Comparison of ENCODE assay signal across 18 cellular contexts in the genomic region with DNA sequence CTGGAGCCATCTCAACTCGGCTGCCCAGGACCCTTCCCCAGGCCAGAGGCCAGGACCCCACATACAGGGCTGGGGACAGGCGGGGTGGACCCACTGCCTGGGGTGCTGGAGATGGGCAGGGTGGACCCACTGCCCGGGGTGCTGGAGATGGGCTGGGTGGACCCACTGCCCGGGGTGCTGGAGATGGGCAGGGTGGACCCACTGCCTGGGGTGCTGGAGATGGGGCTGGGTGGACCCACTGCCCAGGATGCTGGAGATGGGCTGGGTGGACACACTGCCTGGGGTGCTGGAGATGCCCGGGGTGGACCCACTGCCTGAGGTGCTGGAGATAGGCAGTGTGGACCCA. TPM values are rescaled to one million over a fixed set of nuclear protein-coding genes. Genes with fewer than 3 reads are reported as not detected.
A peak's percentile ranks its signal among the peaks of the same experiment; 100 is the strongest.
DNase-seq lines count a peak whose midpoint lies in the region; ATAC-seq, FAIRE-seq and TF ChIP-seq lines count a peak whose summit lies in the region.
"Had no signal": no experiment of that assay in that cellular context is flagged by ENCODE, and none has a peak within 500 bp of the region (broad histone marks: within the 10 kb centered on the region; RNA-seq: fewer than 3 reads in every experiment).

No MANE protein-coding gene starts in this region.

- in situ Hi-C loops in HepG2 (cut with HindIII; ENCODE audit: extremely low pct_ligation_motif_present, low pct_unique_long_range_greater_than_20kb): no loop called here

- no peak overlapping the region for H2BK5ac ChIP-seq in trophoblast cell (ENCODE audit: low read depth, low read length, poor library complexity)

- H2AFZ ChIP-seq in HepG2 (ENCODE audit: low read length) (no peak overlapping the region), trophoblast cell (ENCODE audit: insufficient read depth, low read length, poor library complexity) (no peak overlapping the region)
- H2AFZ ChIP-seq: GM23338 had no signal

- H4K12ac ChIP-seq in trophoblast cell (ENCODE audit: low read depth, low read length): no peak overlapping the region

- H3K79me1 ChIP-seq in trophoblast cell (ENCODE audit: low read length): no peaks in the 10 kb centered on the region

- DNase-seq in left ventricle myocardium superior (peak; percentile 5), Right ventricle myocardium inferior (ENCODE audit: missing footprints) (no peak), HepG2 (ENCODE audit: low spot score) (no peak), trophoblast cell (no peak), COR-L47 (lab: John Stamatoyannopoulos, UW) (no peak)
- DNase-seq: ACHN; C1 segment of cervical spinal cord; CD4-positive, alpha-beta T cell; DMS79; H7 had no signal

- no peak for TF ChIP-seq EP300 in HepG2 (IDR thresholded peaks at IDR 0.05; ENCODE audit: low read depth in 2 of 2, low read length in 2 of 2)
- TF ChIP-seq EP300 in HepG2 (CRISPR knock-in tag; IDR thresholded peaks at IDR 0.05; ENCODE audit: borderline replicate concordance): no peak

- no peak overlapping the region for H3K4me3 ChIP-seq in HepG2 (replicated peaks in 1 of 3; ENCODE audit: insufficient read depth in 1 of 3, low read depth in 2 of 3, low read length in 3 of 3)
- peak overlapping the region; percentile 50 for H3K4me3 ChIP-seq in trophoblast cell (ENCODE audit: low read depth, low read length)
- H3K4me3 ChIP-seq: GM12878, GM23338 had no signal

- H3K4me2 ChIP-seq in HepG2 (ENCODE audit: low read depth, low read length) (no peak overlapping the region), trophoblast cell (ENCODE audit: low read length) (no peak overlapping the region)
- H3K4me2 ChIP-seq: GM23338 had no signal

- no peaks in the 10 kb centered on the region for H4K20me1 ChIP-seq in HepG2 (ENCODE audit: insufficient read depth, low read length)

- no peak overlapping the region for H2BK12ac ChIP-seq in trophoblast cell (ENCODE audit: low read length)

- FAIRE-seq in HepG2 (lab: Jason Lieb, UNC): no peak
- FAIRE-seq: GM12878, GM18507 had no signal

- POLR2A ChIA-PET in HepG2 (lab: Yijun Ruan, JAX): no interaction called here

- no peak overlapping the region for H4K91ac ChIP-seq in trophoblast cell (ENCODE audit: low read depth, low read length)

- no CpG with 5 or more reads among the region's 5 CpGs for WGBS in HepG2 (ENCODE audit: low lambda C conversion rate)
- no CpG with 5 or more reads among the region's 5 CpGs for WGBS in trophoblast cell (ENCODE audit: extremely low coverage, insufficient coverage, insufficient read length)

- H3K9ac ChIP-seq in HepG2 (ENCODE audit: insufficient read depth, low read depth, low read length) (no peak overlapping the region), trophoblast cell (ENCODE audit: low read length) (no peak overlapping the region)

- no peak overlapping the region for H3K18ac ChIP-seq in trophoblast cell (ENCODE audit: low read length)

- CTCF ChIA-PET in HepG2 (lab: Yijun Ruan, JAX; ENCODE audit: low intra/inter-chr PET ratio, low total read pairs): no interaction called here

- H3K4me1 ChIP-seq in HepG2 (ENCODE audit: insufficient read depth, low read length): no peaks in the 10 kb centered on the region
- H3K4me1 ChIP-seq in trophoblast cell (ENCODE audit: control insufficient read depth in 1 of 2, insufficient read depth in 2 of 2, low read length in 2 of 2): no peaks in the 10 kb centered on the region

- H3K79me2 ChIP-seq in HepG2 (ENCODE audit: insufficient read depth, low read length) (no peaks in the 10 kb centered on the region), trophoblast cell (ENCODE audit: control insufficient read depth, insufficient read depth, low read length, poor library complexity) (no peaks in the 10 kb centered on the region)

- intact Hi-C loops in left ventricle myocardium superior (cut with micrococcal nuclease): no loop called here
- intact Hi-C loops in Right ventricle myocardium inferior (cut with DNase I): no loop called here
- intact Hi-C loops in HepG2 (cut with micrococcal nuclease; ENCODE audit: unreplicated experiment): no loop called here

- H3K27me3 ChIP-seq in HepG2 (ENCODE audit: control insufficient read depth in 1 of 2, insufficient read depth in 2 of 2, low read length in 2 of 2) (no peaks in the 10 kb centered on the region), trophoblast cell (ENCODE audit: insufficient read depth, low read length) (no peaks in the 10 kb centered on the region)

- H3K9me3 ChIP-seq in HepG2 (ENCODE audit: low read length) (peaks cover 26% of the 10 kb centered on the region), trophoblast cell (ENCODE audit: insufficient read depth, low read depth, low read length) (peaks cover 69% of the 10 kb centered on the region)

- no peak for TF ChIP-seq POLR2A in HepG2 (IDR thresholded peaks at IDR 0.05; ENCODE audit: insufficient read depth in 1 of 2, low read depth in 2 of 2, low read length in 2 of 2)

- no peak overlapping the region for H2AK5ac ChIP-seq in trophoblast cell (ENCODE audit: low read length)

- no peak overlapping the region for H2BK120ac ChIP-seq in trophoblast cell (ENCODE audit: insufficient read depth, low read length, poor library complexity)

- ATAC-seq in left ventricle myocardium superior (no peak), Right ventricle myocardium inferior (no peak), HepG2 (no peak), GM19397 (IDR thresholded peaks at IDR 0.05; ENCODE audit: unreplicated experiment) (no peak), GM19463 (IDR thresholded peaks at IDR 0.05; ENCODE audit: unreplicated experiment) (no peak), SK-N-SH treated with all-trans-retinoic acid at 6 μM for 48 hours (no peak)
- ATAC-seq: GM12878, GM23338 had no signal

- TF ChIP-seq CTCF in HepG2 (CRISPR knock-in tag; IDR thresholded peaks at IDR 0.05): no peak

- H3K27ac ChIP-seq in HepG2 (ENCODE audit: extremely low read length, insufficient read depth, low read length): no peak overlapping the region
- H3K27ac ChIP-seq in trophoblast cell (ENCODE audit: low read depth, low read length): no peak overlapping the region

- H3K23ac ChIP-seq in trophoblast cell (ENCODE audit: low read length): no peak overlapping the region

- no peak overlapping the region for H3K4ac ChIP-seq in trophoblast cell (ENCODE audit: low read depth, low read length)

- H3K14ac ChIP-seq in trophoblast cell (ENCODE audit: low read length): no peak overlapping the region

- BruUV-seq in HepG2 (replicated peaks; lab: Mats Ljungman, UMichigan): no TSS peak

- H4K8ac ChIP-seq in trophoblast cell (ENCODE audit: low read depth, low read length): no peak overlapping the region

- H3K36me3 ChIP-seq in HepG2 (replicated peaks in 1 of 2; ENCODE audit: control insufficient read depth in 1 of 2, insufficient read depth in 2 of 2, low read length in 2 of 2) (peaks cover 8 to 24% of the 10 kb centered on the region in 2 experiments; a peak in 3 of 5 replicates), trophoblast cell (ENCODE audit: control insufficient read depth in 1 of 2, insufficient read depth in 2 of 2, low read length in 2 of 2) (no peaks in the 10 kb centered on the region)

- no peak for TF ChIP-seq RAD21 in HepG2 (CRISPR knock-in tag; IDR thresholded peaks at IDR 0.05)

TF ChIP-seq in HepG2, 621 proteins besides CTCF, POLR2A, EP300 and RAD21 (continues in another document):
- TF ChIP-seq CBX1 (IDR thresholded peaks at IDR 0.05; ENCODE audit: low read depth): no peak
- TF ChIP-seq, protein P1, sequence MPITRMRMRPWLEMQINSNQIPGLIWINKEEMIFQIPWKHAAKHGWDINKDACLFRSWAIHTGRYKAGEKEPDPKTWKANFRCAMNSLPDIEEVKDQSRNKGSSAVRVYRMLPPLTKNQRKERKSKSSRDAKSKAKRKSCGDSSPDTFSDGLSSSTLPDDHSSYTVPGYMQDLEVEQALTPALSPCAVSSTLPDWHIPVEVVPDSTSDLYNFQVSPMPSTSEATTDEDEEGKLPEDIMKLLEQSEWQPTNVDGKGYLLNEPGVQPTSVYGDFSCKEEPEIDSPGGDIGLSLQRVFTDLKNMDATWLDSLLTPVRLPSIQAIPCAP (CRISPR knock-in tag; IDR thresholded peaks at IDR 0.05; ENCODE audit: low read depth): no peak
- peak; percentile 46 for TF ChIP-seq AGO2 (optimal IDR thresholded peaks at IDR 0.05; ENCODE audit: low read depth, low read length)

RNA-seq across cellular contexts. Expression of gene FOXL3, which starts 32.4 kb away (rescaled TPM):
- total RNA-seq in left ventricle myocardium superior: not detected
- total RNA-seq in Right ventricle myocardium inferior: not detected
- total RNA-seq in HepG2 (2016; rRNA removed; fragmentation: Illumina TruSeq; extraction: Trizol): not detected in 2 replicates
- total RNA-seq in HepG2 (2016; cell fraction: cytosol; rRNA removed; fragmentation: Illumina TruSeq; extraction: Trizol; ENCODE audit: low read depth): not detected in 2 replicates
- total RNA-seq in HepG2 (2016; cell fraction: insoluble cytoplasmic fraction; rRNA removed; fragmentation: Illumina TruSeq; extraction: Trizol): not detected in 2 replicates
- total RNA-seq in HepG2 (2016; cell fraction: membrane; rRNA removed; fragmentation: Illumina TruSeq; extraction: Trizol): not detected in 2 replicates
- not detected in 2 replicates for total RNA-seq in HepG2 (2016; cell fraction: nucleus; rRNA removed; fragmentation: Illumina TruSeq; extraction: Trizol)
- not detected in 2 replicates for polyA plus RNA-seq in HepG2 (2011; rRNA removed)
- polyA plus RNA-seq in HepG2 (2011; cell fraction: cytosol; rRNA removed): not detected in 2 replicates
- polyA plus RNA-seq in HepG2 (2011; cell fraction: nucleus; rRNA removed): not detected in 2 replicates
- not detected in 2 replicates for polyA plus RNA-seq in HepG2 (2012)
- not detected in 2 replicates for polyA plus RNA-seq in HepG2 (2016; cell fraction: cytosol; fragmentation: Illumina TruSeq; extraction: Trizol; ENCODE audit: low read depth)
- not detected in 2 replicates for polyA plus RNA-seq in HepG2 (2016; cell fraction: insoluble cytoplasmic fraction; fragmentation: Illumina TruSeq; extraction: Trizol; ENCODE audit: low read depth)
- polyA plus RNA-seq in HepG2 (2016; cell fraction: membrane; fragmentation: Illumina TruSeq; extraction: Trizol; ENCODE audit: low read depth): not detected in 2 replicates
- not detected in 2 replicates for polyA plus RNA-seq in HepG2 (2016; cell fraction: nucleus; fragmentation: Illumina TruSeq; extraction: Trizol; ENCODE audit: insufficient read depth, low read depth)
- polyA minus RNA-seq in HepG2 (2011; rRNA and poly(A)+ RNA removed; ENCODE audit: low replicate concordance): not detected in 2 replicates
- polyA minus RNA-seq in HepG2 (2011; cell fraction: cytosol; rRNA and poly(A)+ RNA removed): not detected in 2 replicates
- not detected in 2 replicates for polyA minus RNA-seq in HepG2 (2011; cell fraction: nucleus; rRNA and poly(A)+ RNA removed)
- polyA plus RNA-seq in trophoblast cell (2013): not detected in 2 replicates
- total RNA-seq: A172; CD4-positive, alpha-beta T cell; G401; GM12878; GM23338; H7 had no signal
- polyA plus RNA-seq: GM12878, GM23338 had no signal
